8 cellular contexts compared by ENCODE assay signal in genomic region chr11:73983764-73984543, GRCh38. TPM values are rescaled to one million over a fixed set of nuclear protein-coding genes. Genes with fewer than 3 reads are reported as not detected.
A peak's percentile ranks its signal among the peaks of the same experiment; 100 is the strongest.
DNase-seq lines count a peak whose midpoint lies in the region; ATAC-seq and TF ChIP-seq lines count a peak whose summit lies in the region.

No MANE protein-coding gene starts in this region.

- ATAC-seq in IMR-90 (ENCODE audit: low read depth) (no peak), HG02678 (IDR thresholded peaks at IDR 0.05; ENCODE audit: unreplicated experiment) (no peak), GM19023 (IDR thresholded peaks at IDR 0.05; ENCODE audit: unreplicated experiment) (no peak)
- ATAC-seq in activated CD8-positive, alpha-beta T cell treated with anti-CD3 and anti-CD28 coated beads for 36 hours: no peak

- no peak overlapping the region for H2AK5ac ChIP-seq in IMR-90 (ENCODE audit: low read depth, low read length)

- peak overlapping the region; percentile 68 for H3K4me2 ChIP-seq in IMR-90 (ENCODE audit: low read depth, low read length)

- CTCF ChIA-PET in AG04450 (lab: Charles Lee): no interaction called here
- CTCF ChIA-PET in IMR-90 (lab: Yijun Ruan, JAX): no interaction called here
- CTCF ChIA-PET in activated CD8-positive, alpha-beta T cell treated with anti-CD3 and anti-CD28 coated beads for 36 hours (lab: Charles Lee): interaction anchor here (1.0 to 4.7 kb wide), 3 partner anchors 11 to 20 kb away, joined by 4 to 17 read pairs (median 4); no protein-coding TSS in a partner anchor

- H3K4me1 ChIP-seq in IMR-90 (ENCODE audit: control insufficient read depth, insufficient read depth, low read length): no peaks in the 10 kb centered on the region; the same call in 1 of the 2 replicates
- peaks cover 23% of the 10 kb centered on the region for H3K4me1 ChIP-seq in iPS-18a (ENCODE audit: control insufficient read depth, low read depth, low read length)
- H3K4me1 ChIP-seq in subcutaneous abdominal adipose tissue (ENCODE audit: control insufficient read depth in 5 of 5, insufficient read depth in 5 of 5, low read length in 5 of 5): peaks cover 3 to 50% (median 34%) of the 10 kb centered on the region in 5 donors

- H2BK120ac ChIP-seq in IMR-90 (ENCODE audit: low read depth, low read length): no peak overlapping the region

- WGBS in IMR-90 (ENCODE audit: extremely low coverage in 2 of 2, insufficient read length in 1 of 2), 2 experiments: 90% methylated on average over 9 of the region's 15 CpGs; no CpG with 5 or more reads in 1 of the 2 experiments

- H3K27ac Mint-ChIP-seq in activated CD8-positive, alpha-beta T cell treated with anti-CD3 and anti-CD28 coated beads for 36 hours: peak overlapping the region; percentile 95

- in situ Hi-C loops in IMR-90 (cut with MboI; ENCODE audit: low sequenced_read_pairs): no loop called here

- H3K23ac ChIP-seq in IMR-90 (ENCODE audit: low read depth, low read length): no peak overlapping the region

- no peak overlapping the region for H2BK15ac ChIP-seq in IMR-90 (ENCODE audit: low read depth, low read length)

- no peak for TF ChIP-seq POLR2A in IMR-90 (IDR thresholded peaks at IDR 0.05; ENCODE audit: low read depth, low read length)

- no peak overlapping the region for H3K14ac ChIP-seq in IMR-90 (replicated peaks; ENCODE audit: low read depth, low read length)

- H2BK5ac ChIP-seq in IMR-90 (ENCODE audit: low read depth, low read length, poor library complexity, severe bottlenecking): no peak overlapping the region

- peak overlapping the region; percentile 99 for H2AFZ ChIP-seq in IMR-90 (replicated peaks; ENCODE audit: low read length, poor library complexity)

- no peak overlapping the region for H3K4ac ChIP-seq in IMR-90 (ENCODE audit: low read depth, low read length)

- TF ChIP-seq RAD21 in IMR-90 (IDR thresholded peaks at IDR 0.05; ENCODE audit: low read length): no peak

- H3K27ac ChIP-seq in AG04450 (ENCODE audit: low read depth, low read length) (peak overlapping the region; percentile 31), IMR-90 (ENCODE audit: insufficient read depth, low read length) (no peak overlapping the region; the same call in 1 of the 2 replicates), iPS-18a (ENCODE audit: low read length) (peak overlapping the region; percentile 65), subcutaneous abdominal adipose tissue (ENCODE audit: low read depth, low read length) (peak overlapping the region; percentile 82)

- DNase-seq in AG04450 (ENCODE audit: low read depth, low spot score) (no peak), IMR-90 (no peak), GM19240 (ENCODE audit: insufficient read length, low spot score) (no peak)
- no peak for DNase-seq in activated CD8-positive, alpha-beta T cell treated with anti-CD3 and anti-CD28 coated beads for 36 hours

- no peak overlapping the region for H4K5ac ChIP-seq in IMR-90 (ENCODE audit: low read depth, low read length)

- intact Hi-C loops in IMR-90 (cut with micrococcal nuclease): loop anchor here (10.0 kb wide), 1 partner anchor 331 kb away; the partner anchor contains the start of gene P4HA3
- intact Hi-C loops in activated CD8-positive, alpha-beta T cell treated with anti-CD3 and anti-CD28 coated beads for 36 hours (cut with micrococcal nuclease): loop anchor here (5.0 to 10.0 kb wide), 2 partner anchors 33 to 191 kb away; partner anchors contain the start of genes C2CD3 and PPME1

- H3K9me3 ChIP-seq in AG04450 (ENCODE audit: control insufficient read depth, insufficient read depth, low read length): no peaks in the 10 kb centered on the region
- no peaks in the 10 kb centered on the region for H3K9me3 ChIP-seq in IMR-90 (ENCODE audit: control insufficient read depth, insufficient read depth, low read length)
- H3K9me3 ChIP-seq in iPS-18a (ENCODE audit: control insufficient read depth, low read depth, low read length): no peaks in the 10 kb centered on the region
- no peaks in the 10 kb centered on the region for H3K9me3 ChIP-seq in subcutaneous abdominal adipose tissue (ENCODE audit: control insufficient read depth in 5 of 5, low read length in 5 of 5)

- H3K36me3 ChIP-seq in IMR-90 (ENCODE audit: control insufficient read depth, insufficient read depth, low read length): no peaks in the 10 kb centered on the region
- H3K36me3 ChIP-seq in iPS-18a (ENCODE audit: control insufficient read depth, low read depth, low read length): peaks cover 16% of the 10 kb centered on the region
- peaks cover 0 to 13% (median 9%) of the 10 kb centered on the region in 5 donors for H3K36me3 ChIP-seq in subcutaneous abdominal adipose tissue (ENCODE audit: control insufficient read depth in 5 of 5, insufficient read depth in 5 of 5, low read length in 5 of 5)

- POLR2A ChIA-PET in AG04450 (lab: Yijun Ruan, JAX) (no interaction called here), IMR-90 (lab: Charles Lee; ENCODE audit: unreplicated experiment) (no interaction called here)
- POLR2A ChIA-PET in activated CD8-positive, alpha-beta T cell treated with anti-CD3 and anti-CD28 coated beads for 36 hours (lab: Charles Lee): interaction anchor here (1.6 to 16.4 kb wide), 6 partner anchors 9 to 46 kb away, joined by 6 to 269 read pairs (median 44); partner anchors contain the start of gene UCP3

- TF ChIP-seq CTCF in AG04450 (IDR thresholded peaks at IDR 0.05; ENCODE audit: low read depth, low read length): no peak
- no peak for TF ChIP-seq CTCF in IMR-90 (conservative IDR thresholded peaks at IDR 0.05; ENCODE audit: low read depth, low read length)
- no peak for TF ChIP-seq CTCF in activated CD8-positive, alpha-beta T cell treated with anti-CD3 and anti-CD28 coated beads for 36 hours (IDR thresholded peaks at IDR 0.05)

- H4K20me1 ChIP-seq in IMR-90 (ENCODE audit: insufficient read depth, low read length): peaks cover 3% of the 10 kb centered on the region; the same call in 1 of the 2 replicates

- no peaks in the 10 kb centered on the region for H3K9me3 Mint-ChIP-seq in activated CD8-positive, alpha-beta T cell treated with anti-CD3 and anti-CD28 coated beads for 36 hours

- no peak overlapping the region for H2AK9ac ChIP-seq in IMR-90 (replicated peaks; ENCODE audit: low read depth, low read length, poor library complexity)

- 0 out of 4 replicates have a peak, but pooled peaks cover 0 to 10% of the 10 kb centered on the region in 2 experiments for H3K79me1 ChIP-seq in IMR-90 (ENCODE audit: low read depth in 1 of 2, low read length in 2 of 2)

- H2BK20ac ChIP-seq in IMR-90 (ENCODE audit: low read depth, low read length): no peak overlapping the region

- H3K4me3 Mint-ChIP-seq in activated CD8-positive, alpha-beta T cell treated with anti-CD3 and anti-CD28 coated beads for 36 hours: peak overlapping the region; percentile 86

- H3K27me3 ChIP-seq in AG04450 (ENCODE audit: control insufficient read depth, insufficient read depth, low read length) (no peaks in the 10 kb centered on the region), IMR-90 (ENCODE audit: control insufficient read depth, insufficient read depth, low read length) (no peaks in the 10 kb centered on the region), iPS-18a (ENCODE audit: control insufficient read depth, insufficient read depth, low read length) (no peaks in the 10 kb centered on the region), subcutaneous abdominal adipose tissue (ENCODE audit: control insufficient read depth in 5 of 5, insufficient read depth in 4 of 5, low read length in 5 of 5) (no peaks in the 10 kb centered on the region)

- H3K4me3 ChIP-seq in AG04450 (ENCODE audit: low read depth, low read length) (peak overlapping the region; percentile 82), IMR-90 (ENCODE audit: insufficient read depth, low read depth, low read length) (peak overlapping the region; percentile 58; the same call in 1 of the 2 replicates), iPS-18a (ENCODE audit: low read length) (peak overlapping the region; percentile 92), subcutaneous abdominal adipose tissue (ENCODE audit: low read depth in 1 of 5, low read length in 5 of 5) (peak overlapping the region; percentile 66 to 92 (median 88))

- H3K9me1 ChIP-seq in IMR-90 (ENCODE audit: insufficient read depth, low read length): peaks cover 9% of the 10 kb centered on the region; the same call in 1 of the 2 replicates

- peaks cover 32% of the 10 kb centered on the region for H3K36me3 Mint-ChIP-seq in activated CD8-positive, alpha-beta T cell treated with anti-CD3 and anti-CD28 coated beads for 36 hours (ENCODE audit: low read depth)

- H3K56ac ChIP-seq in IMR-90 (ENCODE audit: extremely low read depth, insufficient read depth, low read length): no peak overlapping the region

- no TSS peak for BruUV-seq in IMR-90 (replicated peaks; lab: Mats Ljungman, UMichigan)

- H3K9ac ChIP-seq in IMR-90 (ENCODE audit: low read depth, low read length) (no peak overlapping the region), iPS-18a (ENCODE audit: low read length) (peak overlapping the region; percentile 80), subcutaneous abdominal adipose tissue (ENCODE audit: low read length in 5 of 5) (peak overlapping the region; percentile 38 to 81 (median 74))

- no peak overlapping the region for H4K91ac ChIP-seq in IMR-90 (ENCODE audit: insufficient read depth, low read depth, low read length)

- H4K8ac ChIP-seq in IMR-90 (ENCODE audit: low read depth in 2 of 2, low read length in 2 of 2): no peak overlapping the region

- no peaks in the 10 kb centered on the region for H3K27me3 Mint-ChIP-seq in activated CD8-positive, alpha-beta T cell treated with anti-CD3 and anti-CD28 coated beads for 36 hours

- H3K18ac ChIP-seq in IMR-90 (ENCODE audit: low read depth, low read length): no peak overlapping the region

- dilution Hi-C loops in IMR-90 (cut with HindIII; ENCODE audit: low sequenced_read_pairs, unreplicated experiment): no loop called here

- H3K4me1 Mint-ChIP-seq in activated CD8-positive, alpha-beta T cell treated with anti-CD3 and anti-CD28 coated beads for 36 hours (ENCODE audit: low read depth): peaks cover 33% of the 10 kb centered on the region

RNA-seq across cellular contexts. Expression of gene UCP2, which starts 1.3 kb away (rescaled TPM):
- polyA plus RNA-seq in AG04450 (2011; rRNA removed) (4.7 and 5.9 TPM in 2 replicates), IMR-90 (2012; rRNA removed) (11.9 and 12.0 TPM in 2 replicates)
- 9.8 and 19.1 TPM in 2 replicates for polyA minus RNA-seq in AG04450 (2011; rRNA and poly(A)+ RNA removed)
- total RNA-seq in IMR-90 (2012; rRNA removed): 2.0 and 2.2 TPM in 2 replicates
- 11.1 and 16.7 TPM in 2 replicates for polyA plus RNA-seq in IMR-90 (2012; cell fraction: cytosol; rRNA removed)
- polyA plus RNA-seq in IMR-90 (2012; cell fraction: nucleus; rRNA removed; ENCODE audit: low replicate concordance): 5.0 and 5.4 TPM in 2 replicates
- 100 to 1,000 TPM; 244 to 252 TPM for total RNA-seq in activated CD8-positive, alpha-beta T cell treated with anti-CD3 and anti-CD28 coated beads for 36 hours

RNA-seq across cellular contexts. Expression of gene UCP3, which starts 24.9 kb away (rescaled TPM):
- polyA plus RNA-seq in AG04450 (2011; rRNA removed) (0.41 and 0.53 TPM in 2 replicates), IMR-90 (2012; rRNA removed) (0.80 TPM in 2 replicates)
- 0.39 and 1.3 TPM in 2 replicates for polyA minus RNA-seq in AG04450 (2011; rRNA and poly(A)+ RNA removed)
- total RNA-seq in IMR-90 (2012; rRNA removed): under 0.01 TPM in 2 replicates
- polyA plus RNA-seq in IMR-90 (2012; cell fraction: cytosol; rRNA removed): 0.05 and 0.24 TPM in 2 replicates
- 5.7 and 10.3 TPM in 2 replicates for polyA plus RNA-seq in IMR-90 (2012; cell fraction: nucleus; rRNA removed; ENCODE audit: low replicate concordance)
- total RNA-seq in activated CD8-positive, alpha-beta T cell treated with anti-CD3 and anti-CD28 coated beads for 36 hours: 1 to 10 TPM; 1.5 to 2.2 TPM

RNA-seq across cellular contexts. Expression of gene DNAJB13, which starts 33.1 kb away (rescaled TPM):
- polyA plus RNA-seq in AG04450 (2011; rRNA removed) (0.11 and 0.17 TPM in 2 replicates), IMR-90 (2012; rRNA removed) (0.10 and 0.48 TPM in 2 replicates)
- not detected in 2 replicates for polyA minus RNA-seq in AG04450 (2011; rRNA and poly(A)+ RNA removed)
- 0.18 and 0.28 TPM in 2 replicates for total RNA-seq in IMR-90 (2012; rRNA removed)
- polyA plus RNA-seq in IMR-90 (2012; cell fraction: cytosol; rRNA removed): 0.14 TPM in 1 of 2 replicates, not detected in the other
- polyA plus RNA-seq in IMR-90 (2012; cell fraction: nucleus; rRNA removed; ENCODE audit: low replicate concordance): 0.15 and 0.33 TPM in 2 replicates
- total RNA-seq in activated CD8-positive, alpha-beta T cell treated with anti-CD3 and anti-CD28 coated beads for 36 hours: under 1 TPM in 1 of 2 experiments, not detected in 1; 0.18 TPM

Comparison
In these comparisons a context has a peak if more than half of its experiments do, and no peak if none do; other contexts are left out.
1. RNA of gene UCP2, which starts 1.3 kb away (total RNA-seq): 244 to 252 TPM in activated CD8-positive, alpha-beta T cell treated with anti-CD3 and anti-CD28 coated beads for 36 hours; 2.0 to 2.2 TPM in IMR-90; every median in the first group is over 10 times any median in the second.
2. Peak in every context shown above with its lines, with median percentiles within 50 percentile points of each other: H3K4me3 ChIP-seq.